ENCODE assay signal across 15 cellular contexts in the genomic region with DNA sequence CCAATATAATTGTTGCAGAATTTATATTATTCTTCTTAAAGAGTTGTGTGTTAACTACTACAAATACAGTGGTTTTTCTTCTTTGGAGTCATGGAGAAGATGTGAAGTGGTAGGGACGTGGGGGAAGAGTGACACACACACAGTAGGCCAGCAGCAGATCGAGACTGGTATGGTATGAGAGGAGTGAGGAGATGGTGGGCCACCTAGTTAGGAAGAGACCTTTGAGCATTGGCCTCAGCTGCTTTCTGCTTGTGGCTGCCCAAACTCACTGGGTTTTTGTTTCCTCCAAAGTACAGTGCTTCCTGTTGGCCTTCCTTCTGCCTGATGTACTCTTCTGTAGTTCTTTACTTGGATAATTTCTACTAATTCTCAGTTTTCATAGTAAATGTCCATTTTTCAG. TPM values are rescaled to one million over a fixed set of nuclear protein-coding genes. Genes with fewer than 3 reads are reported as not detected.
DNase-seq lines count a peak whose midpoint lies in the region; ATAC-seq, FAIRE-seq and TF ChIP-seq lines count a peak whose summit lies in the region.
"Had no signal": no experiment of that assay in that cellular context is flagged by ENCODE, and none has a peak within 500 bp of the region (broad histone marks: within the 10 kb centered on the region; RNA-seq: fewer than 3 reads in every experiment).

No MANE protein-coding gene starts in this region.

- H3K4me1 Mint-ChIP-seq in activated T-helper 17 cell treated with anti-CD3 and anti-CD28 coated beads, Interleukin-2, amount 50 U/mL, for 72 hours: peaks cover 34% of the 10 kb centered on the region
- peaks cover 44 to 55% of the 10 kb centered on the region in 2 donors for H3K4me1 Mint-ChIP-seq in natural killer cell

- FAIRE-seq in HepG2 (lab: Jason Lieb, UNC) (no peak), pancreas (lab: Jason Lieb, UNC) (no peak)
- FAIRE-seq: HTR-8/SVneo had no signal

- intact Hi-C loops in HepG2 (cut with micrococcal nuclease; ENCODE audit: unreplicated experiment): no loop called here
- intact Hi-C loops in right lobe of liver (cut with DNase I): no loop called here
- intact Hi-C loops in natural killer cell (cut with micrococcal nuclease): no loop called here
- intact Hi-C loops in uterus (cut with DNase I; ENCODE audit: low total_unique reads): no loop called here
- intact Hi-C loops in pancreas (cut with DNase I): no loop called here

- POLR2A ChIA-PET in HepG2 (lab: Yijun Ruan, JAX): interaction anchor here (1.3 kb wide), 1 partner anchor 13 kb away, joined by 3 read pairs; no protein-coding TSS in a partner anchor

- H3K36me3 ChIP-seq in HepG2 (replicated peaks in 1 of 2; ENCODE audit: control insufficient read depth in 1 of 2, insufficient read depth in 2 of 2, low read length in 2 of 2): no peaks in the 10 kb centered on the region
- H3K36me3 ChIP-seq in right lobe of liver: no peaks in the 10 kb centered on the region
- no peaks in the 10 kb centered on the region for H3K36me3 ChIP-seq in uterus
- H3K36me3 ChIP-seq in pancreas: no peaks in the 10 kb centered on the region
- H3K36me3 ChIP-seq: Peyer's patch had no signal

- no peaks in the 10 kb centered on the region for H4K20me1 ChIP-seq in HepG2 (ENCODE audit: insufficient read depth, low read length)

- WGBS in HepG2 (ENCODE audit: low lambda C conversion rate): 75% methylated on average over 2 of the region's 2 CpGs
- WGBS in right lobe of liver (ENCODE audit: insufficient coverage, low coverage, low lambda C conversion rate, missing lambda C conversion rate): 56% methylated on average over 2 of the region's 2 CpGs
- 66 to 76% methylated on average over 2 of the region's 2 CpGs for WGBS in pancreas, 2 donors

- ATAC-seq in HepG2 (peak; percentile 46; the same call in 2 of the 3 replicates), right lobe of liver (no peak), natural killer cell (peak in 1 of 3 donors; percentile 64), GM21786 (IDR thresholded peaks at IDR 0.05; ENCODE audit: unreplicated experiment) (no peak), GM21526 (IDR thresholded peaks at IDR 0.05; ENCODE audit: low FRiP score, unreplicated experiment) (no peak), pancreas (no peak)
- ATAC-seq in activated T-helper 17 cell treated with anti-CD3 and anti-CD28 coated beads, Interleukin-2, amount 50 U/mL, for 72 hours (replicated peaks): no peak

- peaks cover 6% of the 10 kb centered on the region for H3K36me3 Mint-ChIP-seq in activated T-helper 17 cell treated with anti-CD3 and anti-CD28 coated beads, Interleukin-2, amount 50 U/mL, for 72 hours (ENCODE audit: low read depth)
- H3K36me3 Mint-ChIP-seq in natural killer cell: no peaks in the 10 kb centered on the region
- H3K36me3 Mint-ChIP-seq: activated CD4-positive, alpha-beta memory T cell treated with anti-CD3 and anti-CD28 coated beads for 36 hours had no signal

- H3K27ac ChIP-seq in HepG2 (ENCODE audit: extremely low read length, insufficient read depth, low read length): no peak overlapping the region
- H3K27ac ChIP-seq in right lobe of liver: no peak overlapping the region
- peak overlapping the region; percentile 3 to 27 for H3K27ac ChIP-seq in uterus
- no peak overlapping the region for H3K27ac ChIP-seq in pancreas
- H3K27ac ChIP-seq: Peyer's patch had no signal

- H3K4me3 ChIP-seq in HepG2 (replicated peaks in 1 of 3; ENCODE audit: insufficient read depth in 1 of 3, low read depth in 2 of 3, low read length in 3 of 3) (no peak overlapping the region), right lobe of liver (no peak overlapping the region), uterus (no peak overlapping the region), pancreas (no peak overlapping the region)
- H3K4me3 ChIP-seq: Peyer's patch had no signal

- TF ChIP-seq CTCF in HepG2 (CRISPR knock-in tag; IDR thresholded peaks at IDR 0.05) (no peak), right lobe of liver (IDR thresholded peaks at IDR 0.05) (no peak), natural killer cell (IDR thresholded peaks at IDR 0.05) (no peak), uterus (IDR thresholded peaks at IDR 0.05) (no peak), pancreas (IDR thresholded peaks at IDR 0.05) (no peak)

- no peaks in the 10 kb centered on the region for H3K27me3 Mint-ChIP-seq in activated T-helper 17 cell treated with anti-CD3 and anti-CD28 coated beads, Interleukin-2, amount 50 U/mL, for 72 hours
- H3K27me3 Mint-ChIP-seq in natural killer cell (ENCODE audit: low read depth in 2 of 2): no peaks in the 10 kb centered on the region
- H3K27me3 Mint-ChIP-seq: activated CD4-positive, alpha-beta memory T cell treated with anti-CD3 and anti-CD28 coated beads for 36 hours had no signal

- H3K9me3 ChIP-seq in HepG2 (ENCODE audit: low read length) (no peaks in the 10 kb centered on the region), right lobe of liver (no peaks in the 10 kb centered on the region), uterus (no peaks in the 10 kb centered on the region), pancreas (no peaks in the 10 kb centered on the region)
- H3K9me3 ChIP-seq: Peyer's patch had no signal

- no peak overlapping the region for H3K4me2 ChIP-seq in HepG2 (ENCODE audit: low read depth, low read length)

- H3K9ac ChIP-seq in HepG2 (ENCODE audit: insufficient read depth, low read depth, low read length): no peak overlapping the region

- no peaks in the 10 kb centered on the region for H3K9me3 Mint-ChIP-seq in activated T-helper 17 cell treated with anti-CD3 and anti-CD28 coated beads, Interleukin-2, amount 50 U/mL, for 72 hours
- no peaks in the 10 kb centered on the region for H3K9me3 Mint-ChIP-seq in natural killer cell
- H3K9me3 Mint-ChIP-seq: activated CD4-positive, alpha-beta memory T cell treated with anti-CD3 and anti-CD28 coated beads for 36 hours had no signal

- H3K4me1 ChIP-seq in HepG2 (ENCODE audit: insufficient read depth, low read length): peaks cover 7% of the 10 kb centered on the region; the same call in 1 of the 2 replicates
- H3K4me1 ChIP-seq in right lobe of liver: peaks cover 0 to 11% (median 2%) of the 10 kb centered on the region in 4 donors
- peaks cover 3 to 10% of the 10 kb centered on the region in 2 donors for H3K4me1 ChIP-seq in uterus
- peaks cover 0 to 15% (median 0%) of the 10 kb centered on the region in 3 donors for H3K4me1 ChIP-seq in pancreas

- no peak for TF ChIP-seq POLR2A in HepG2 (IDR thresholded peaks at IDR 0.05; ENCODE audit: insufficient read depth in 1 of 2, low read depth in 2 of 2, low read length in 2 of 2)
- TF ChIP-seq POLR2A in right lobe of liver (IDR thresholded peaks at IDR 0.05): no peak
- no peak for TF ChIP-seq POLR2A in uterus (IDR thresholded peaks at IDR 0.05)

- H3K27me3 ChIP-seq in HepG2 (ENCODE audit: control insufficient read depth in 1 of 2, insufficient read depth in 2 of 2, low read length in 2 of 2): no peaks in the 10 kb centered on the region
- no peaks in the 10 kb centered on the region for H3K27me3 ChIP-seq in right lobe of liver
- no peaks in the 10 kb centered on the region for H3K27me3 ChIP-seq in uterus
- H3K27me3 ChIP-seq in pancreas: no peaks in the 10 kb centered on the region
- H3K27me3 ChIP-seq: Peyer's patch had no signal

- H2AFZ ChIP-seq in HepG2 (ENCODE audit: low read length): no peak overlapping the region

- H3K79me2 ChIP-seq in HepG2 (ENCODE audit: insufficient read depth, low read length): peaks cover 11% of the 10 kb centered on the region

- DNase-seq in HepG2 (ENCODE audit: low spot score) (no peak), right lobe of liver (no peak), natural killer cell (no peak), uterus (no peak), pancreas (no peak)
- DNase-seq: activated CD4-positive, alpha-beta memory T cell treated with anti-CD3 and anti-CD28 coated beads for 36 hours; central memory CD4-positive, alpha-beta T cell; hippocampal formation; left ventricle myocardium superior; NCI-H510A; Peyer's patch had no signal

- H3K27ac Mint-ChIP-seq in activated T-helper 17 cell treated with anti-CD3 and anti-CD28 coated beads, Interleukin-2, amount 50 U/mL, for 72 hours: peak overlapping the region; percentile 9
- H3K27ac Mint-ChIP-seq in natural killer cell: peak overlapping the region; percentile 80 to 81
- H3K27ac Mint-ChIP-seq: activated CD4-positive, alpha-beta memory T cell treated with anti-CD3 and anti-CD28 coated beads for 36 hours had no signal

- no peak for TF ChIP-seq RAD21 in HepG2 (CRISPR knock-in tag; IDR thresholded peaks at IDR 0.05)

- in situ Hi-C loops in HepG2 (cut with HindIII; ENCODE audit: extremely low pct_ligation_motif_present, low pct_unique_long_range_greater_than_20kb): no loop called here

- CTCF ChIA-PET in HepG2 (lab: Yijun Ruan, JAX; ENCODE audit: low intra/inter-chr PET ratio, low total read pairs): no interaction called here

- TF ChIP-seq EP300 in HepG2 (IDR thresholded peaks at IDR 0.05; ENCODE audit: low read depth in 2 of 2, low read length in 2 of 2) (no peak), HepG2 (CRISPR knock-in tag; IDR thresholded peaks at IDR 0.05; ENCODE audit: borderline replicate concordance) (no peak)

- no TSS peak for BruUV-seq in HepG2 (replicated peaks; lab: Mats Ljungman, UMichigan)

- H3K4me3 Mint-ChIP-seq in activated T-helper 17 cell treated with anti-CD3 and anti-CD28 coated beads, Interleukin-2, amount 50 U/mL, for 72 hours: peak overlapping the region; percentile 49
- peak overlapping the region; percentile 45 for H3K4me3 Mint-ChIP-seq in natural killer cell
- H3K4me3 Mint-ChIP-seq: activated CD4-positive, alpha-beta memory T cell treated with anti-CD3 and anti-CD28 coated beads for 36 hours had no signal

RNA-seq across cellular contexts. Expression of a gene that starts 14.6 kb away (rescaled TPM):
- total RNA-seq in HepG2 (2016; rRNA removed; fragmentation: Illumina TruSeq; extraction: Trizol) (23.7 and 26.9 TPM in 2 replicates), right lobe of liver (10 to 100 TPM; 13.2 to 58.9 (median 27.5) TPM), natural killer cell (100 to 1,000 TPM; 121 to 145 (median 122) TPM), uterus (100 to 1,000 TPM in 3 of 4 donors, 10 to 100 TPM in 1; 77.4 to 313 (median 215) TPM), pancreas (10 to 100 TPM; 24.9 to 51.7 (median 32.1) TPM)
- total RNA-seq in HepG2 (2016; cell fraction: cytosol; rRNA removed; fragmentation: Illumina TruSeq; extraction: Trizol; ENCODE audit: low read depth): 1.3 and 2.3 TPM in 2 replicates
- total RNA-seq in HepG2 (2016; cell fraction: insoluble cytoplasmic fraction; rRNA removed; fragmentation: Illumina TruSeq; extraction: Trizol): 20.6 and 25.2 TPM in 2 replicates
- total RNA-seq in HepG2 (2016; cell fraction: membrane; rRNA removed; fragmentation: Illumina TruSeq; extraction: Trizol): 4.6 and 6.2 TPM in 2 replicates
- 28.7 and 35.3 TPM in 2 replicates for total RNA-seq in HepG2 (2016; cell fraction: nucleus; rRNA removed; fragmentation: Illumina TruSeq; extraction: Trizol)
- polyA plus RNA-seq in HepG2 (2011; rRNA removed) (15.9 and 17.3 TPM in 2 replicates), pancreas (10 to 100 TPM in 1 of 2 donors, 1 to 10 TPM in 1; 8.6 to 13.3 TPM)
- polyA plus RNA-seq in HepG2 (2011; cell fraction: cytosol; rRNA removed): 7.7 and 9.9 TPM in 2 replicates
- polyA plus RNA-seq in HepG2 (2011; cell fraction: nucleus; rRNA removed): 14.7 and 14.8 TPM in 2 replicates
- polyA plus RNA-seq in HepG2 (2012): 10.9 and 12.0 TPM in 2 replicates
- 0.78 and 0.81 TPM in 2 replicates for polyA plus RNA-seq in HepG2 (2016; cell fraction: cytosol; fragmentation: Illumina TruSeq; extraction: Trizol; ENCODE audit: low read depth)
- 12.1 and 14.0 TPM in 2 replicates for polyA plus RNA-seq in HepG2 (2016; cell fraction: insoluble cytoplasmic fraction; fragmentation: Illumina TruSeq; extraction: Trizol; ENCODE audit: low read depth)
- polyA plus RNA-seq in HepG2 (2016; cell fraction: membrane; fragmentation: Illumina TruSeq; extraction: Trizol; ENCODE audit: low read depth): 1.8 and 2.1 TPM in 2 replicates
- polyA plus RNA-seq in HepG2 (2016; cell fraction: nucleus; fragmentation: Illumina TruSeq; extraction: Trizol; ENCODE audit: insufficient read depth, low read depth): 22.1 and 22.9 TPM in 2 replicates
- polyA minus RNA-seq in HepG2 (2011; rRNA and poly(A)+ RNA removed; ENCODE audit: low replicate concordance): 29.5 and 80.4 TPM in 2 replicates
- polyA minus RNA-seq in HepG2 (2011; cell fraction: cytosol; rRNA and poly(A)+ RNA removed): 14.3 and 18.8 TPM in 2 replicates
- 39.1 and 52.5 TPM in 2 replicates for polyA minus RNA-seq in HepG2 (2011; cell fraction: nucleus; rRNA and poly(A)+ RNA removed)
- 10 to 100 TPM; 18.4 to 27.2 TPM for total RNA-seq in activated T-helper 17 cell treated with anti-CD3 and anti-CD28 coated beads, Interleukin-2, amount 50 U/mL, for 72 hours

Comparison
In these comparisons a context has a peak if more than half of its experiments do, and no peak if none do; other contexts are left out.
1. H3K27ac ChIP-seq: peak in uterus (2 of 2); none in HepG2 (single experiment), right lobe of liver (0 of 3) and pancreas (0 of 4).